In the genomic region with DNA sequence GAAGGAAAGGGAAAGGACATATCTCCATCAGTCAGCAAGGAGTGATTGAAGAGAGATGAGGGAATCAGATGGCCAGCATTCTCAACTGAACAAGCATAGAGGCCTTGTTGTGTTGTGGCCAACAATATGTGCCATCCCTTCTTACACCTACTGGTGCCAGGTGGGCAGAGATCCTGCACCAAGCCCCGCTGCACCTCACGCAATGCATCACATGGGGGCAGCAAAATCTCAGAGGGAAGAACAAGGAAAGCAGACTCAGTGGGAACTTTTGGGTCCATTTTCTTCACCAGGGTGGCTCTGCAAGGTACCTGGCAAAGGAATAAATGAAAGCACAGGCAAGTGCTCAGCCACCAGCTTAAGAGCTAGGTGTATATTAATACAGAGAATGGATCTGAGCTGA, we compare ENCODE assay signal across 19 cellular contexts. TPM values are rescaled to one million over a fixed set of nuclear protein-coding genes. Genes with fewer than 3 reads are reported as not detected.
DNase-seq lines count a peak whose midpoint lies in the region; ATAC-seq, FAIRE-seq and TF ChIP-seq lines count a peak whose summit lies in the region.
"Had no signal": no experiment of that assay in that cellular context is flagged by ENCODE, and none has a peak within 500 bp of the region (broad histone marks: within the 10 kb centered on the region; RNA-seq: fewer than 3 reads in every experiment).

No MANE protein-coding gene starts in this region.

- intact Hi-C loops in HCT116 (cut with micrococcal nuclease), result no loop called here
- intact Hi-C loops in activated T-helper 1 cell treated with anti-CD3 and anti-CD28 coated beads, Interleukin-12 subunit alpha, Interleukin-12 subunit beta, Interleukin-2, Interleukin-4 antibody, amounts not matched to agents 30 ng/mL and 10 ng/mL and 1 ng/mL, durations not matched to agents 14 hours and 24 hours and 36 hours (cut with micrococcal nuclease), result no loop called here

- H3K36me3 ChIP-seq in HCT116 (ENCODE audit: control insufficient read depth in 1 of 2, insufficient read depth in 2 of 2, low read length in 2 of 2) (no peaks in the 10 kb centered on the region), kidney epithelial cell (ENCODE audit: control insufficient read depth, insufficient read depth, low read length) (no peaks in the 10 kb centered on the region)
- H3K36me3 ChIP-seq: BLaER1 treated with 17β-estradiol and CSF1 and Interleukin-3, amounts not matched to agents 10 nM and 100 nM; stomach had no signal

- peaks cover 10% of the 10 kb centered on the region; the same call in 1 of the 2 replicates for H3K27me3 ChIP-seq in HCT116 (ENCODE audit: insufficient read depth, low read length)
- H3K27me3 ChIP-seq in kidney epithelial cell (ENCODE audit: control insufficient read depth, insufficient read depth, low read length), result no peaks in the 10 kb centered on the region
- H3K27me3 ChIP-seq: BLaER1 treated with 17β-estradiol and CSF1 and Interleukin-3, amounts not matched to agents 10 nM and 100 nM; stomach had no signal

- TF ChIP-seq POLR2A in HCT116 (IDR thresholded peaks at IDR 0.05; ENCODE audit: borderline replicate concordance, extremely low read depth, insufficient read depth, insufficient read length), result no peak

- RAD21 ChIA-PET in HCT116 (lab: Charles Lee; ENCODE audit: low non-redundant PET in 1 of 2, low total read pairs in 2 of 2, uncharacterized antibody in 2 of 2, unreplicated experiment in 2 of 2), result no interaction called here

- H3K9me2 ChIP-seq in HCT116 (ENCODE audit: insufficient read depth), result no peaks in the 10 kb centered on the region

- no peaks in the 10 kb centered on the region for H4K20me1 ChIP-seq in HCT116 (ENCODE audit: insufficient read depth)
- H4K20me1 ChIP-seq: BLaER1 treated with 17β-estradiol and CSF1 and Interleukin-3, amounts not matched to agents 10 nM and 100 nM had no signal

- BruUV-seq in HCT116 (replicated peaks; lab: Mats Ljungman, UMichigan), result no TSS peak

- no peaks in the 10 kb centered on the region for H3K79me2 ChIP-seq in HCT116 (ENCODE audit: insufficient read depth, low read length)

- DNase-seq in D721Med (ENCODE audit: insufficient read length, low spot score) (no peak), HCT116 (ENCODE audit: low read depth, low spot score) (no peak), SW480 (ENCODE audit: low spot score) (peak; percentile 13), kidney epithelial cell (ENCODE audit: low read depth) (no peak), HPDE6-E6E7 (ENCODE audit: extremely low spot score) (no peak), NCI-H187 (lab: John Stamatoyannopoulos, UW) (no peak)
- no peak for DNase-seq in activated T-helper 1 cell treated with anti-CD3 and anti-CD28 coated beads, Interleukin-12 subunit alpha, Interleukin-12 subunit beta, Interleukin-2, Interleukin-4 antibody, amounts not matched to agents 30 ng/mL and 10 ng/mL and 1 ng/mL, durations not matched to agents 14 hours and 24 hours and 36 hours (ENCODE audit: low spot score)
- DNase-seq: activated CD4-positive, alpha-beta memory T cell treated with anti-CD3 and anti-CD28 coated beads for 36 hours; activated gamma-delta T cell; GF-D8; NCI-H2171 treated with DMSO at 0.1 percent for 48 hours; stomach; T-helper 17 cell had no signal

- ATAC-seq in HCT116, result peak; percentile 82
- ATAC-seq in HG02610 (IDR thresholded peaks at IDR 0.05; ENCODE audit: unreplicated experiment), result no peak
- ATAC-seq: T-helper 17 cell had no signal

- no peak overlapping the region for H3K27ac Mint-ChIP-seq in activated T-helper 1 cell treated with anti-CD3 and anti-CD28 coated beads, Interleukin-12 subunit alpha, Interleukin-12 subunit beta, Interleukin-2, Interleukin-4 antibody, amounts not matched to agents 30 ng/mL and 10 ng/mL and 1 ng/mL, durations not matched to agents 14 hours and 24 hours and 36 hours
- H3K27ac Mint-ChIP-seq: activated CD4-positive, alpha-beta memory T cell treated with anti-CD3 and anti-CD28 coated beads for 36 hours; T-helper 17 cell had no signal

- CTCF ChIA-PET in HCT116 (lab: Charles Lee), result no interaction called here

- H3K9me3 Mint-ChIP-seq in activated T-helper 1 cell treated with anti-CD3 and anti-CD28 coated beads, Interleukin-12 subunit alpha, Interleukin-12 subunit beta, Interleukin-2, Interleukin-4 antibody, amounts not matched to agents 30 ng/mL and 10 ng/mL and 1 ng/mL, durations not matched to agents 14 hours and 24 hours and 36 hours, result no peaks in the 10 kb centered on the region
- H3K9me3 Mint-ChIP-seq: activated CD4-positive, alpha-beta memory T cell treated with anti-CD3 and anti-CD28 coated beads for 36 hours had no signal

- TF ChIP-seq RAD21 in HCT116 (IDR thresholded peaks at IDR 0.05; ENCODE audit: low read depth), result peak; percentile 22

- TF ChIP-seq CTCF in D721Med (IDR thresholded peaks at IDR 0.05; ENCODE audit: insufficient read depth, missing control alignments) (peak; percentile 7), HCT116 (IDR thresholded peaks at IDR 0.05 in 2 of 3, conservative IDR thresholded peaks at IDR 0.05 in 1 of 3; ENCODE audit: borderline replicate concordance in 1 of 3, insufficient read depth in 1 of 3, low read depth in 2 of 3, low read length in 2 of 3) (peak in 2 of 3 experiments; percentile 48 to 51; a peak in 4 of 6 replicates), kidney epithelial cell (IDR thresholded peaks at IDR 0.05; ENCODE audit: insufficient read depth, low read length, poor library complexity, severe bottlenecking) (peak; percentile 24)

- no peaks in the 10 kb centered on the region for H3K9me3 ChIP-seq in HCT116 (ENCODE audit: control insufficient read depth in 1 of 2, insufficient read depth in 1 of 2, low read depth in 1 of 2, low read length in 2 of 2)
- H3K9me3 ChIP-seq: BLaER1 treated with 17β-estradiol and CSF1 and Interleukin-3, amounts not matched to agents 10 nM and 100 nM; stomach had no signal

- no peak overlapping the region for H3K9ac ChIP-seq in HCT116 (ENCODE audit: low read length)
- H3K9ac ChIP-seq: BLaER1 treated with 17β-estradiol and CSF1 and Interleukin-3, amounts not matched to agents 10 nM and 100 nM had no signal

- no peak overlapping the region for H2AFZ ChIP-seq in HCT116 (ENCODE audit: low read depth, low read length, poor library complexity, severe bottlenecking)

- FAIRE-seq in D721Med (lab: Jason Lieb, UNC), result no peak
- FAIRE-seq: RCC 7860 had no signal

- H3K4me1 ChIP-seq in HCT116 (ENCODE audit: control insufficient read depth in 1 of 2, insufficient read depth in 2 of 2, low read length in 2 of 2), result no peaks in the 10 kb centered on the region
- H3K4me1 ChIP-seq: stomach had no signal

- H3K4me2 ChIP-seq in HCT116 (ENCODE audit: low read length), result no peak overlapping the region
- H3K4me2 ChIP-seq: BLaER1 treated with 17β-estradiol and CSF1 and Interleukin-3, amounts not matched to agents 10 nM and 100 nM had no signal

- no peaks in the 10 kb centered on the region for H3K36me3 Mint-ChIP-seq in activated T-helper 1 cell treated with anti-CD3 and anti-CD28 coated beads, Interleukin-12 subunit alpha, Interleukin-12 subunit beta, Interleukin-2, Interleukin-4 antibody, amounts not matched to agents 30 ng/mL and 10 ng/mL and 1 ng/mL, durations not matched to agents 14 hours and 24 hours and 36 hours (ENCODE audit: low read depth)
- H3K36me3 Mint-ChIP-seq: activated CD4-positive, alpha-beta memory T cell treated with anti-CD3 and anti-CD28 coated beads for 36 hours had no signal

- no peaks in the 10 kb centered on the region for H3K4me1 Mint-ChIP-seq in activated T-helper 1 cell treated with anti-CD3 and anti-CD28 coated beads, Interleukin-12 subunit alpha, Interleukin-12 subunit beta, Interleukin-2, Interleukin-4 antibody, amounts not matched to agents 30 ng/mL and 10 ng/mL and 1 ng/mL, durations not matched to agents 14 hours and 24 hours and 36 hours (ENCODE audit: low read depth)
- H3K4me1 Mint-ChIP-seq: T-helper 17 cell had no signal

- H3K27me3 Mint-ChIP-seq in activated T-helper 1 cell treated with anti-CD3 and anti-CD28 coated beads, Interleukin-12 subunit alpha, Interleukin-12 subunit beta, Interleukin-2, Interleukin-4 antibody, amounts not matched to agents 30 ng/mL and 10 ng/mL and 1 ng/mL, durations not matched to agents 14 hours and 24 hours and 36 hours (ENCODE audit: insufficient read depth), result no peaks in the 10 kb centered on the region

- no peak overlapping the region for H3K4me3 Mint-ChIP-seq in activated T-helper 1 cell treated with anti-CD3 and anti-CD28 coated beads, Interleukin-12 subunit alpha, Interleukin-12 subunit beta, Interleukin-2, Interleukin-4 antibody, amounts not matched to agents 30 ng/mL and 10 ng/mL and 1 ng/mL, durations not matched to agents 14 hours and 24 hours and 36 hours
- H3K4me3 Mint-ChIP-seq: activated CD4-positive, alpha-beta memory T cell treated with anti-CD3 and anti-CD28 coated beads for 36 hours; T-helper 17 cell had no signal

- no peak overlapping the region for H3K27ac ChIP-seq in HCT116 (ENCODE audit: low read depth, low read length)
- H3K27ac ChIP-seq: BLaER1 treated with 17β-estradiol and CSF1 and Interleukin-3, amounts not matched to agents 10 nM and 100 nM; epithelial cell of prostate; stomach had no signal

- POLR2A ChIA-PET in HCT116 (lab: Charles Lee), result no interaction called here

- no peak overlapping the region for H3K4me3 ChIP-seq in HCT116 (replicated peaks in 1 of 2; ENCODE audit: low read depth in 1 of 2, low read length in 2 of 2)
- no peak overlapping the region for H3K4me3 ChIP-seq in kidney epithelial cell (ENCODE audit: low read depth, low read length)
- H3K4me3 ChIP-seq: BLaER1 treated with 17β-estradiol and CSF1 and Interleukin-3, amounts not matched to agents 10 nM and 100 nM; stomach had no signal

TF ChIP-seq in HCT116, 20 proteins besides CTCF, POLR2A, EP300 and RAD21 (continues in another document):
- TF ChIP-seq, protein P1, sequence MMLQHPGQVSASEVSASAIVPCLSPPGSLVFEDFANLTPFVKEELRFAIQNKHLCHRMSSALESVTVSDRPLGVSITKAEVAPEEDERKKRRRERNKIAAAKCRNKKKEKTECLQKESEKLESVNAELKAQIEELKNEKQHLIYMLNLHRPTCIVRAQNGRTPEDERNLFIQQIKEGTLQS (IDR thresholded peaks at IDR 0.05), result no peak

RNA-seq across cellular contexts. Expression of a gene that starts 33.2 kb away (rescaled TPM):
- total RNA-seq in HCT116 (2021; ENCODE audit: unreplicated experiment), result 1.4 TPM
- not detected in 2 replicates for polyA plus RNA-seq in HCT116 (2012)
- not detected in 2 replicates for total RNA-seq in kidney epithelial cell
- total RNA-seq in activated T-helper 1 cell treated with anti-CD3 and anti-CD28 coated beads, Interleukin-12 subunit alpha, Interleukin-12 subunit beta, Interleukin-2, Interleukin-4 antibody, amounts not matched to agents 30 ng/mL and 10 ng/mL and 1 ng/mL, durations not matched to agents 14 hours and 24 hours and 36 hours, result not detected in 2 replicates
- total RNA-seq: activated CD4-positive, alpha-beta memory T cell treated with anti-CD3 and anti-CD28 coated beads for 36 hours; LHCN-M2; renal cortical epithelial cell; T-helper 17 cell had no signal

RNA-seq across cellular contexts. Expression of a gene that starts 58.9 kb away (rescaled TPM):
- total RNA-seq in HCT116 (2021; ENCODE audit: unreplicated experiment) (not detected), kidney epithelial cell (not detected in 2 replicates)
- not detected in 2 replicates for polyA plus RNA-seq in HCT116 (2012)
- not detected in 2 replicates for total RNA-seq in activated T-helper 1 cell treated with anti-CD3 and anti-CD28 coated beads, Interleukin-12 subunit alpha, Interleukin-12 subunit beta, Interleukin-2, Interleukin-4 antibody, amounts not matched to agents 30 ng/mL and 10 ng/mL and 1 ng/mL, durations not matched to agents 14 hours and 24 hours and 36 hours
- total RNA-seq: activated CD4-positive, alpha-beta memory T cell treated with anti-CD3 and anti-CD28 coated beads for 36 hours; LHCN-M2; renal cortical epithelial cell; stomach; T-helper 17 cell had no signal
- polyA plus RNA-seq: stomach had no signal
